In genomic region chr20:15236812-15237211, GRCh38 we compare ENCODE assay signal across 9 cellular contexts.
A peak's percentile ranks its signal among the peaks of the same experiment; 100 is the strongest.
DNase-seq lines count a peak whose midpoint lies in the region; ATAC-seq, FAIRE-seq and TF ChIP-seq lines count a peak whose summit lies in the region.
"Had no signal": no experiment of that assay in that cellular context is flagged by ENCODE, and none has a peak within 500 bp of the region (broad histone marks: within the 10 kb centered on the region; RNA-seq: fewer than 3 reads in every experiment).

No MANE protein-coding gene starts in this region.

- intact Hi-C loops in natural killer cell (cut with micrococcal nuclease) = no loop called here
- intact Hi-C loops in CD4-positive, alpha-beta memory T cell (cut with micrococcal nuclease) = no loop called here

- no peaks in the 10 kb centered on the region for H3K4me1 Mint-ChIP-seq in natural killer cell
- H3K4me1 Mint-ChIP-seq in CD4-positive, alpha-beta memory T cell = no peaks in the 10 kb centered on the region

- peak; percentile 50 to 69 for TF ChIP-seq RAD21 in A549 (conservative IDR thresholded peaks at IDR 0.05 in 1 of 2, IDR thresholded peaks at IDR 0.05 in 1 of 2)

- ATAC-seq in A549 (peak; percentile 68 to 87; a peak in 4 of 6 replicates), HG02884 (IDR thresholded peaks at IDR 0.05; ENCODE audit: unreplicated experiment) (peak; percentile 89), natural killer cell (no peak)

- DNase-seq in A549 (ENCODE audit: low read depth in 1 of 2, low spot score in 1 of 2) = peak; percentile 8 to 74
- DNase-seq in NCI-H526 treated with DMSO at 0.1 percent for 48 hours (lab: John Stamatoyannopoulos, UW) = peak; percentile 8
- DNase-seq in epithelial cell of prostate (ENCODE audit: low read depth, low spot score) = peak; percentile 24
- DNase-seq in small intestine = peak; percentile 40
- no peak for DNase-seq in natural killer cell
- DNase-seq in CD4-positive, alpha-beta memory T cell = no peak

- 5% methylated on average over 1 of the region's 1 CpG for WGBS in A549 (ENCODE audit: missing lambda C conversion rate)
- WGBS in small intestine, 3 donors = 4 to 16% (median 4%) methylated on average over 1 of the region's 1 CpG

- H3K4me1 ChIP-seq in A549 = no peaks in the 10 kb centered on the region
- H3K4me1 ChIP-seq in small intestine (ENCODE audit: control insufficient read depth in 2 of 2, insufficient read depth in 1 of 2, low read depth in 1 of 2, low read length in 1 of 2) = no peaks in the 10 kb centered on the region
- no peaks in the 10 kb centered on the region for H3K4me1 ChIP-seq in CD4-positive, alpha-beta memory T cell (ENCODE audit: insufficient read depth, low read length)
- H3K4me1 ChIP-seq: HAP-1 had no signal

- no peaks in the 10 kb centered on the region for H3K36me3 Mint-ChIP-seq in natural killer cell
- no peaks in the 10 kb centered on the region for H3K36me3 Mint-ChIP-seq in CD4-positive, alpha-beta memory T cell

- H3K4me3 Mint-ChIP-seq in natural killer cell = no peak overlapping the region
- no peak overlapping the region for H3K4me3 Mint-ChIP-seq in CD4-positive, alpha-beta memory T cell

- no peaks in the 10 kb centered on the region for H3K27me3 Mint-ChIP-seq in natural killer cell (ENCODE audit: low read depth in 2 of 2)
- no peaks in the 10 kb centered on the region for H3K27me3 Mint-ChIP-seq in CD4-positive, alpha-beta memory T cell

- H3K27ac ChIP-seq in A549 (no peak overlapping the region), epithelial cell of prostate (no peak overlapping the region), small intestine (ENCODE audit: low read depth in 1 of 2, low read length in 1 of 2) (no peak overlapping the region)
- H3K27ac ChIP-seq in CD4-positive, alpha-beta memory T cell (ENCODE audit: low read depth, low read length) = no peak overlapping the region

- H3K9me3 ChIP-seq in A549 = no peaks in the 10 kb centered on the region
- H3K9me3 ChIP-seq in small intestine (ENCODE audit: control insufficient read depth, low read depth) = no peaks in the 10 kb centered on the region
- no peaks in the 10 kb centered on the region for H3K9me3 ChIP-seq in CD4-positive, alpha-beta memory T cell (ENCODE audit: control insufficient read depth in 1 of 2, low read length in 2 of 2)
- H3K9me3 ChIP-seq: HAP-1 had no signal

- no peak overlapping the region for H3K4me3 ChIP-seq in A549
- H3K4me3 ChIP-seq in GM12875 (ENCODE audit: low read depth, low read length) = no peak overlapping the region
- no peak overlapping the region for H3K4me3 ChIP-seq in small intestine (ENCODE audit: low read depth in 1 of 2, low read length in 2 of 2)
- H3K4me3 ChIP-seq in CD4-positive, alpha-beta memory T cell (ENCODE audit: low read length in 2 of 2) = no peak overlapping the region
- H3K4me3 ChIP-seq: HAP-1 had no signal

- H3K27me3 ChIP-seq in small intestine (ENCODE audit: control insufficient read depth in 2 of 2, insufficient read depth in 2 of 2, low read length in 2 of 2) = no peaks in the 10 kb centered on the region
- no peaks in the 10 kb centered on the region for H3K27me3 ChIP-seq in CD4-positive, alpha-beta memory T cell (ENCODE audit: insufficient read depth, low read length)

- POLR2A ChIA-PET in A549 (lab: Yijun Ruan, JAX) = no interaction called here
- POLR2A ChIA-PET in CD4-positive, alpha-beta memory T cell (lab: Charles Lee; ENCODE audit: partially characterized antibody) = no interaction called here

- no peak for TF ChIP-seq EP300 in A549 (IDR thresholded peaks at IDR 0.05)

- CTCF ChIA-PET in A549 (lab: Yijun Ruan, JAX) = no interaction called here
- CTCF ChIA-PET in CD4-positive, alpha-beta memory T cell (lab: Charles Lee; ENCODE audit: partially characterized antibody) = no interaction called here

- no peaks in the 10 kb centered on the region for H3K36me3 ChIP-seq in small intestine (ENCODE audit: control insufficient read depth in 2 of 2, insufficient read depth in 2 of 2, low read length in 2 of 2)
- no peaks in the 10 kb centered on the region for H3K36me3 ChIP-seq in CD4-positive, alpha-beta memory T cell (ENCODE audit: insufficient read depth, low read length)
- H3K36me3 ChIP-seq: HAP-1 had no signal

- peaks cover 6 to 9% of the 10 kb centered on the region in 2 donors for H3K9me3 Mint-ChIP-seq in natural killer cell
- H3K9me3 Mint-ChIP-seq in CD4-positive, alpha-beta memory T cell = peaks cover 0 to 25% (median 8%) of the 10 kb centered on the region in 8 donors

- peak; percentile 35; the same call in 2 of the 3 replicates for TF ChIP-seq CTCF in A549 (IDR thresholded peaks at IDR 0.05)
- peak; percentile 53; the same call in 1 of the 2 replicates for TF ChIP-seq CTCF in GM12875 (IDR thresholded peaks at IDR 0.05; ENCODE audit: borderline replicate concordance, insufficient read depth, low read depth, low read length)
- TF ChIP-seq CTCF in natural killer cell (IDR thresholded peaks at IDR 0.05) = no peak

- TF ChIP-seq POLR2A in A549 (IDR thresholded peaks at IDR 0.05; ENCODE audit: low read length) = no peak

- no peak for FAIRE-seq in A549 (lab: Jason Lieb, UNC)
- no peak for FAIRE-seq in small intestine (lab: Jason Lieb, UNC)

- H3K27ac Mint-ChIP-seq in natural killer cell = no peak overlapping the region
- H3K27ac Mint-ChIP-seq in CD4-positive, alpha-beta memory T cell = no peak overlapping the region

- no peak overlapping the region for H3K4me2 ChIP-seq in A549

TF ChIP-seq in A549, 52 proteins besides CTCF, POLR2A, EP300 and RAD21:
- TF ChIP-seq SMC3 (IDR thresholded peaks at IDR 0.05) (peak; percentile 31; the same call in 1 of the 3 replicates), HEYL (CRISPR knock-in tag; IDR thresholded peaks at IDR 0.05) (no peak), KDM5A (IDR thresholded peaks at IDR 0.05) (no peak), CHD4 (IDR thresholded peaks at IDR 0.05; ENCODE audit: borderline replicate concordance) (no peak)

Comparison
In these comparisons a context has a peak if more than half of its experiments do, and no peak if none do; other contexts are left out.
1. ATAC-seq: peak in A549 (2 of 2) and HG02884 (single experiment); none in natural killer cell (0 of 3).
2. DNase-seq: peak in A549 (2 of 2), NCI-H526 treated with DMSO at 0.1 percent for 48 hours (single experiment), epithelial cell of prostate (single experiment) and small intestine (single experiment); none in natural killer cell (single experiment) and CD4-positive, alpha-beta memory T cell (0 of 5).